ENCODE assay signal across 20 cellular contexts in genomic region chr17:78064708-78065107, GRCh38.
A peak's percentile ranks its signal among the peaks of the same experiment; 100 is the strongest.
DNase-seq lines count a peak whose midpoint lies in the region; ATAC-seq and TF ChIP-seq lines count a peak whose summit lies in the region.
"Had no signal": no experiment of that assay in that cellular context is flagged by ENCODE, and none has a peak within 500 bp of the region (broad histone marks: within the 10 kb centered on the region; RNA-seq: fewer than 3 reads in every experiment).

No MANE protein-coding gene starts in this region.

- peaks cover 5% of the 10 kb centered on the region for H3K36me3 Mint-ChIP-seq in activated CD8-positive, alpha-beta T cell treated with anti-CD3 and anti-CD28 coated beads for 36 hours (ENCODE audit: low read depth)
- peaks cover 15% of the 10 kb centered on the region for H3K36me3 Mint-ChIP-seq in activated CD8-positive, alpha-beta T cell treated with anti-CD3 and anti-CD28 coated beads, Interleukin-2, amount 10 ng/mL, durations not matched to agents 7 days and 5 days (ENCODE audit: low read depth)
- H3K36me3 Mint-ChIP-seq in stimulated activated naive CD8-positive, alpha-beta T cell treated with anti-CD3 and anti-CD28 coated beads, Interleukin-15, Interleukin-2, amounts not matched to agents 100 ng/mL and 50 ng/mL, for 24 hours (ENCODE audit: low read depth): peaks cover 11% of the 10 kb centered on the region
- H3K36me3 Mint-ChIP-seq in stimulated activated effector memory CD8-positive, alpha-beta T cell treated with anti-CD3 and anti-CD28 coated beads, Interleukin-12 subunit alpha, Interleukin-12 subunit beta, amount 100 ng/mL, for 72 hours: peaks cover 40% of the 10 kb centered on the region

- H3K27ac Mint-ChIP-seq in activated CD8-positive, alpha-beta T cell treated with anti-CD3 and anti-CD28 coated beads for 36 hours: peak overlapping the region; percentile 38
- no peak overlapping the region for H3K27ac Mint-ChIP-seq in activated CD8-positive, alpha-beta T cell treated with anti-CD3 and anti-CD28 coated beads, Interleukin-2, amount 10 ng/mL, durations not matched to agents 7 days and 5 days
- H3K27ac Mint-ChIP-seq in stimulated activated naive CD8-positive, alpha-beta T cell treated with anti-CD3 and anti-CD28 coated beads, Interleukin-15, Interleukin-2, amounts not matched to agents 100 ng/mL and 50 ng/mL, for 24 hours: peak overlapping the region; percentile 16
- H3K27ac Mint-ChIP-seq in stimulated activated naive CD8-positive, alpha-beta T cell treated with anti-CD3 and anti-CD28 coated beads, Interleukin-15, amount 100 ng/mL, for 72 hours: peak overlapping the region in 1 of 2 donors; percentile 54
- peak overlapping the region; percentile 56 for H3K27ac Mint-ChIP-seq in stimulated activated effector memory CD8-positive, alpha-beta T cell treated with anti-CD3 and anti-CD28 coated beads, Interleukin-12 subunit alpha, Interleukin-12 subunit beta, amount 100 ng/mL, for 72 hours
- H3K27ac Mint-ChIP-seq: GM23338, HFFc6 had no signal

- H3K4me1 ChIP-seq in HEK293 (ENCODE audit: control insufficient read depth, insufficient read depth, low read length): no peaks in the 10 kb centered on the region; the same call in 1 of the 2 replicates
- H3K4me1 ChIP-seq: Caco-2 had no signal

- H3K27ac ChIP-seq in HEK293 (ENCODE audit: extremely low read depth, low read depth, low read length): no peak overlapping the region

- no peak for TF ChIP-seq CTCF in activated CD8-positive, alpha-beta T cell treated with anti-CD3 and anti-CD28 coated beads for 36 hours (IDR thresholded peaks at IDR 0.05)
- TF ChIP-seq CTCF in HEK293 (tag by site-specific recombination; IDR thresholded peaks at IDR 0.05): no peak

- H3K4me3 ChIP-seq in HEK293 (ENCODE audit: low read depth, low read length): no peak overlapping the region
- H3K4me3 ChIP-seq: GM12878, GM23338 had no signal

- no peak for DNase-seq in activated CD8-positive, alpha-beta T cell treated with anti-CD3 and anti-CD28 coated beads for 36 hours
- DNase-seq in activated CD8-positive, alpha-beta T cell treated with anti-CD3 and anti-CD28 coated beads, Interleukin-2, amount 10 ng/mL, durations not matched to agents 7 days and 5 days: no peak
- no peak for DNase-seq in stimulated activated naive CD8-positive, alpha-beta T cell treated with anti-CD3 and anti-CD28 coated beads, Interleukin-15, amount 100 ng/mL, for 72 hours
- no peak for DNase-seq in stimulated activated effector memory CD8-positive, alpha-beta T cell treated with anti-CD3 and anti-CD28 coated beads, Interleukin-12 subunit alpha, Interleukin-12 subunit beta, amount 100 ng/mL, for 72 hours (ENCODE audit: low spot score in 2 of 2)
- no peak for DNase-seq in NAMALWA (ENCODE audit: low spot score)
- DNase-seq: C1 segment of cervical spinal cord; Caco-2; CD4-positive, alpha-beta memory T cell; DMS 273 treated with DMSO at 0.1 percent for 48 hours; DMS79; EL; GDM1; H9; HFFc6 had no signal

- CTCF ChIA-PET in activated CD8-positive, alpha-beta T cell treated with anti-CD3 and anti-CD28 coated beads for 36 hours (lab: Charles Lee): interaction anchor here (1.1 to 1.2 kb wide), 2 partner anchors 46 to 299 kb away, joined by 3 to 4 read pairs; no protein-coding TSS in a partner anchor
- CTCF ChIA-PET in activated CD8-positive, alpha-beta T cell treated with anti-CD3 and anti-CD28 coated beads, Interleukin-2, amount 10 ng/mL, durations not matched to agents 7 days and 5 days (lab: Charles Lee): interaction anchor here (1.7 kb wide), 1 partner anchor 20 kb away, joined by 5 read pairs; no protein-coding TSS in a partner anchor
- CTCF ChIA-PET in HEK293 (lab: Yijun Ruan, JAX): interaction anchor here (1.9 kb wide), 1 partner anchor 20 kb away, joined by 9 read pairs; no protein-coding TSS in a partner anchor

- no peak for ATAC-seq in activated CD8-positive, alpha-beta T cell treated with anti-CD3 and anti-CD28 coated beads for 36 hours
- ATAC-seq in activated CD8-positive, alpha-beta T cell treated with anti-CD3 and anti-CD28 coated beads, Interleukin-2, amount 10 ng/mL, durations not matched to agents 7 days and 5 days: no peak
- no peak for ATAC-seq in stimulated activated naive CD8-positive, alpha-beta T cell treated with anti-CD3 and anti-CD28 coated beads, Interleukin-15, amount 100 ng/mL, for 72 hours
- no peak for ATAC-seq in stimulated activated effector memory CD8-positive, alpha-beta T cell treated with anti-CD3 and anti-CD28 coated beads, Interleukin-12 subunit alpha, Interleukin-12 subunit beta, amount 100 ng/mL, for 72 hours
- ATAC-seq in GM18520 (IDR thresholded peaks at IDR 0.05; ENCODE audit: unreplicated experiment): no peak
- ATAC-seq: GM12878, GM23338, HCT116 had no signal

- POLR2A ChIA-PET in activated CD8-positive, alpha-beta T cell treated with anti-CD3 and anti-CD28 coated beads for 36 hours (lab: Charles Lee): no interaction called here
- POLR2A ChIA-PET in activated CD8-positive, alpha-beta T cell treated with anti-CD3 and anti-CD28 coated beads, Interleukin-2, amount 10 ng/mL, durations not matched to agents 7 days and 5 days (lab: Charles Lee): no interaction called here
- POLR2A ChIA-PET in HEK293 (lab: Yijun Ruan, JAX): no interaction called here

- H3K9me3 Mint-ChIP-seq in activated CD8-positive, alpha-beta T cell treated with anti-CD3 and anti-CD28 coated beads for 36 hours: no peaks in the 10 kb centered on the region
- no peaks in the 10 kb centered on the region for H3K9me3 Mint-ChIP-seq in activated CD8-positive, alpha-beta T cell treated with anti-CD3 and anti-CD28 coated beads, Interleukin-2, amount 10 ng/mL, durations not matched to agents 7 days and 5 days (ENCODE audit: insufficient read depth)
- no peaks in the 10 kb centered on the region for H3K9me3 Mint-ChIP-seq in stimulated activated naive CD8-positive, alpha-beta T cell treated with anti-CD3 and anti-CD28 coated beads, Interleukin-15, Interleukin-2, amounts not matched to agents 100 ng/mL and 50 ng/mL, for 24 hours
- no peaks in the 10 kb centered on the region for H3K9me3 Mint-ChIP-seq in stimulated activated naive CD8-positive, alpha-beta T cell treated with anti-CD3 and anti-CD28 coated beads, Interleukin-15, amount 100 ng/mL, for 72 hours
- no peaks in the 10 kb centered on the region for H3K9me3 Mint-ChIP-seq in stimulated activated effector memory CD8-positive, alpha-beta T cell treated with anti-CD3 and anti-CD28 coated beads, Interleukin-12 subunit alpha, Interleukin-12 subunit beta, amount 100 ng/mL, for 72 hours
- H3K9me3 Mint-ChIP-seq: CD4-positive, alpha-beta memory T cell; GM23338; H9; HFFc6 had no signal

- H3K4me3 Mint-ChIP-seq in activated CD8-positive, alpha-beta T cell treated with anti-CD3 and anti-CD28 coated beads for 36 hours: no peak overlapping the region
- no peak overlapping the region for H3K4me3 Mint-ChIP-seq in activated CD8-positive, alpha-beta T cell treated with anti-CD3 and anti-CD28 coated beads, Interleukin-2, amount 10 ng/mL, durations not matched to agents 7 days and 5 days
- H3K4me3 Mint-ChIP-seq in stimulated activated naive CD8-positive, alpha-beta T cell treated with anti-CD3 and anti-CD28 coated beads, Interleukin-15, Interleukin-2, amounts not matched to agents 100 ng/mL and 50 ng/mL, for 24 hours: no peak overlapping the region
- H3K4me3 Mint-ChIP-seq in stimulated activated naive CD8-positive, alpha-beta T cell treated with anti-CD3 and anti-CD28 coated beads, Interleukin-15, amount 100 ng/mL, for 72 hours: no peak overlapping the region
- no peak overlapping the region for H3K4me3 Mint-ChIP-seq in stimulated activated effector memory CD8-positive, alpha-beta T cell treated with anti-CD3 and anti-CD28 coated beads, Interleukin-12 subunit alpha, Interleukin-12 subunit beta, amount 100 ng/mL, for 72 hours
- H3K4me3 Mint-ChIP-seq: CD4-positive, alpha-beta memory T cell; GM23338; H9; HFFc6 had no signal

- peaks cover 14 to 28% of the 10 kb centered on the region in 2 experiments for H3K36me3 ChIP-seq in HEK293 (ENCODE audit: control insufficient read depth in 2 of 2, insufficient read depth in 1 of 2, low read length in 2 of 2)

- no peaks in the 10 kb centered on the region for H3K27me3 Mint-ChIP-seq in activated CD8-positive, alpha-beta T cell treated with anti-CD3 and anti-CD28 coated beads for 36 hours
- no peaks in the 10 kb centered on the region for H3K27me3 Mint-ChIP-seq in activated CD8-positive, alpha-beta T cell treated with anti-CD3 and anti-CD28 coated beads, Interleukin-2, amount 10 ng/mL, durations not matched to agents 7 days and 5 days (ENCODE audit: low read depth)
- no peaks in the 10 kb centered on the region for H3K27me3 Mint-ChIP-seq in stimulated activated naive CD8-positive, alpha-beta T cell treated with anti-CD3 and anti-CD28 coated beads, Interleukin-15, Interleukin-2, amounts not matched to agents 100 ng/mL and 50 ng/mL, for 24 hours
- H3K27me3 Mint-ChIP-seq in stimulated activated naive CD8-positive, alpha-beta T cell treated with anti-CD3 and anti-CD28 coated beads, Interleukin-15, amount 100 ng/mL, for 72 hours: no peaks in the 10 kb centered on the region
- H3K27me3 Mint-ChIP-seq: CD4-positive, alpha-beta memory T cell had no signal

- H3K4me1 Mint-ChIP-seq in activated CD8-positive, alpha-beta T cell treated with anti-CD3 and anti-CD28 coated beads for 36 hours (ENCODE audit: low read depth): peaks cover 25% of the 10 kb centered on the region
- H3K4me1 Mint-ChIP-seq in activated CD8-positive, alpha-beta T cell treated with anti-CD3 and anti-CD28 coated beads, Interleukin-2, amount 10 ng/mL, durations not matched to agents 7 days and 5 days (ENCODE audit: low read depth): no peaks in the 10 kb centered on the region
- H3K4me1 Mint-ChIP-seq in stimulated activated naive CD8-positive, alpha-beta T cell treated with anti-CD3 and anti-CD28 coated beads, Interleukin-15, Interleukin-2, amounts not matched to agents 100 ng/mL and 50 ng/mL, for 24 hours (ENCODE audit: low read depth): peaks cover 6% of the 10 kb centered on the region
- H3K4me1 Mint-ChIP-seq in stimulated activated naive CD8-positive, alpha-beta T cell treated with anti-CD3 and anti-CD28 coated beads, Interleukin-15, amount 100 ng/mL, for 72 hours: peaks cover 22% of the 10 kb centered on the region
- peaks cover 8% of the 10 kb centered on the region for H3K4me1 Mint-ChIP-seq in stimulated activated effector memory CD8-positive, alpha-beta T cell treated with anti-CD3 and anti-CD28 coated beads, Interleukin-12 subunit alpha, Interleukin-12 subunit beta, amount 100 ng/mL, for 72 hours
- H3K4me1 Mint-ChIP-seq: GM23338, H9 had no signal

- intact Hi-C loops in activated CD8-positive, alpha-beta T cell treated with anti-CD3 and anti-CD28 coated beads for 36 hours (cut with micrococcal nuclease): no loop called here

- H3K9me3 ChIP-seq in HEK293 (ENCODE audit: control insufficient read depth, insufficient read depth, low read depth, low read length): no peaks in the 10 kb centered on the region
- H3K9me3 ChIP-seq: Caco-2 had no signal

TF ChIP-seq in HEK293, 187 proteins besides CTCF, POLR2A, EP300 and RAD21:
- TF ChIP-seq SCRT2 (tag by site-specific recombination; IDR thresholded peaks at IDR 0.05) (peak; percentile 84), REPIN1 (tag by site-specific recombination; IDR thresholded peaks at IDR 0.05; ENCODE audit: low read depth) (no peak), SCRT1 (tag by site-specific recombination; IDR thresholded peaks at IDR 0.05; ENCODE audit: borderline replicate concordance) (peak; percentile 53; the same call in 1 of the 2 replicates)
